Comparison of ENCODE assay signal across 8 cellular contexts in genomic region chr6:30411515-30412207, GRCh38.
DNase-seq lines count a peak whose midpoint lies in the region; ATAC-seq, FAIRE-seq and TF ChIP-seq lines count a peak whose summit lies in the region.

No MANE protein-coding gene starts in this region.

- H3K9me3 ChIP-seq in WERI-Rb-1 (ENCODE audit: severe bottlenecking) (peaks cover 26% of the 10 kb centered on the region), breast epithelium (peaks cover 0 to 7% of the 10 kb centered on the region in 2 donors), right lobe of liver (no peaks in the 10 kb centered on the region)

- DNase-seq in NB4 (ENCODE audit: low read depth) (peak; percentile 75), WERI-Rb-1 (peak; percentile 92), breast epithelium (ENCODE audit: low spot score in 2 of 2) (no peak), right lobe of liver (peak in 2 of 3 donors; percentile 61 to 63)
- DNase-seq in stimulated activated CD8-positive, alpha-beta memory T cell treated with anti-CD3 and anti-CD28 coated beads, Interleukin-12 subunit alpha, Interleukin-12 subunit beta, amount 100 ng/mL, for 4 hours (ENCODE audit: low read depth): peak; percentile 41

- H3K27ac ChIP-seq in WERI-Rb-1 (no peak overlapping the region), breast epithelium (no peak overlapping the region), right lobe of liver (no peak overlapping the region)

- H3K36me3 ChIP-seq in WERI-Rb-1: no peaks in the 10 kb centered on the region
- no peaks in the 10 kb centered on the region for H3K36me3 ChIP-seq in breast epithelium
- H3K36me3 ChIP-seq in right lobe of liver: no peaks in the 10 kb centered on the region

- ATAC-seq in right lobe of liver (peak; percentile 56 to 69 (median 66)), HG02759 (IDR thresholded peaks at IDR 0.05; ENCODE audit: unreplicated experiment) (no peak), HG03354 (IDR thresholded peaks at IDR 0.05; ENCODE audit: poor library complexity, severe bottlenecking, unreplicated experiment) (no peak)

- H3K4me1 ChIP-seq in breast epithelium: no peaks in the 10 kb centered on the region
- H3K4me1 ChIP-seq in right lobe of liver: no peaks in the 10 kb centered on the region

- WGBS in right lobe of liver (ENCODE audit: insufficient coverage, low coverage, low lambda C conversion rate, missing lambda C conversion rate): 19% methylated on average over 17 of the region's 17 CpGs

- intact Hi-C loops in breast epithelium (cut with DNase I; ENCODE audit: low total_unique reads): no loop called here
- intact Hi-C loops in right lobe of liver (cut with DNase I): no loop called here

- TF ChIP-seq CTCF in NB4 (IDR thresholded peaks at IDR 0.05; ENCODE audit: low read depth, low read length) (peak; percentile 90), WERI-Rb-1 (IDR thresholded peaks at IDR 0.05; ENCODE audit: low read depth, low read length) (peak; percentile 92), breast epithelium (IDR thresholded peaks at IDR 0.05) (peak in 2 of 3 donors; percentile 49 to 51), right lobe of liver (IDR thresholded peaks at IDR 0.05) (peak; percentile 55 to 74 (median 70))

- no peak for TF ChIP-seq POLR2A in NB4 (IDR thresholded peaks at IDR 0.05; ENCODE audit: extremely low read depth, insufficient read length)
- TF ChIP-seq POLR2A in breast epithelium (IDR thresholded peaks at IDR 0.05): no peak
- TF ChIP-seq POLR2A in right lobe of liver (IDR thresholded peaks at IDR 0.05): no peak

- H3K4me3 ChIP-seq in NB4 (ENCODE audit: low read depth, low read length) (no peak overlapping the region), WERI-Rb-1 (ENCODE audit: low read depth, low read length) (no peak overlapping the region), breast epithelium (no peak overlapping the region), right lobe of liver (no peak overlapping the region)

- peak; percentile 89 for FAIRE-seq in G401.6 (lab: Jason Lieb, UNC)

- H3K27me3 ChIP-seq in WERI-Rb-1 (ENCODE audit: insufficient read depth, low read depth, severe bottlenecking): peaks cover 97% of the 10 kb centered on the region
- H3K27me3 ChIP-seq in breast epithelium: peaks cover 0 to 9% of the 10 kb centered on the region in 2 donors
- H3K27me3 ChIP-seq in right lobe of liver: no peaks in the 10 kb centered on the region

Comparison
In these comparisons a context has a peak if more than half of its experiments do, and no peak if none do; other contexts are left out.
1. DNase-seq: peak in NB4 (single experiment), WERI-Rb-1 (single experiment), right lobe of liver (2 of 3) and stimulated activated CD8-positive, alpha-beta memory T cell treated with anti-CD3 and anti-CD28 coated beads, Interleukin-12 subunit alpha, Interleukin-12 subunit beta, amount 100 ng/mL, for 4 hours (single experiment); none in breast epithelium (0 of 2).
2. ATAC-seq: peak in right lobe of liver (4 of 4); none in HG02759 (single experiment) and HG03354 (single experiment).
3. Peak in every context shown above with its lines, with median percentiles within 50 percentile points of each other: CTCF ChIP-seq.